Comparison of ENCODE assay signal across 8 cellular contexts in genomic region chr11:73647459-73648100, GRCh38. TPM values are rescaled to one million over a fixed set of nuclear protein-coding genes. Genes with fewer than 3 reads are reported as not detected.
A peak's percentile ranks its signal among the peaks of the same experiment; 100 is the strongest.
DNase-seq lines count a peak whose midpoint lies in the region.

No MANE protein-coding gene starts in this region.

- peaks cover 22% of the 10 kb centered on the region for H3K4me1 ChIP-seq in mononuclear cell (ENCODE audit: insufficient read depth, low read length)

- H3K27me3 ChIP-seq in mononuclear cell (ENCODE audit: insufficient read depth, low read length), result no peaks in the 10 kb centered on the region

- no peaks in the 10 kb centered on the region for H3K9me3 ChIP-seq in mononuclear cell (ENCODE audit: low read depth, low read length)

- DNase-seq in ACHN, result peak; percentile 88
- DNase-seq in GM19240 (ENCODE audit: insufficient read length, low spot score), result peak; percentile 90
- peak; percentile 82 for DNase-seq in HPDE6-E6E7 (ENCODE audit: extremely low spot score)
- peak; percentile 76 for DNase-seq in NOMO-1 treated with DMSO at 0.1 percent for 48 hours (lab: John Stamatoyannopoulos, UW; ENCODE audit: unreplicated experiment)
- DNase-seq in activated T-cell treated with anti-CD3 and anti-CD28 coated beads for 24 hours (ENCODE audit: low read depth), result peak; percentile 87
- DNase-seq in epidermal melanocyte (ENCODE audit: insufficient read length, low spot score), result peak; percentile 81
- DNase-seq in stimulated activated CD8-positive, alpha-beta memory T cell treated with anti-CD3 and anti-CD28 coated beads, Interleukin-4, amount 100 ng/mL, for 1 hour (ENCODE audit: low read depth in 2 of 2, low spot score in 1 of 2), result peak; percentile 70 to 87

- peak overlapping the region; percentile 17 for H3K4me3 ChIP-seq in mononuclear cell (ENCODE audit: low read length)

- in situ Hi-C loops in ACHN (cut with HindIII; ENCODE audit: low pct_ligation_motif_present, low pct_unique_long_range_greater_than_20kb, low sequenced_read_pairs), result no loop called here

RNA-seq across cellular contexts. Expression of gene PLEKHB1, which starts 1.2 kb away (rescaled TPM):
- total RNA-seq in mononuclear cell, result 15.3 TPM

RNA-seq across cellular contexts. Expression of gene FAM168A, which starts 49.7 kb away (rescaled TPM):
- 13.2 TPM for total RNA-seq in mononuclear cell

Comparison
In these comparisons a context has a peak if more than half of its experiments do, and no peak if none do; other contexts are left out.
1. Peak in every context shown above with its lines: DNase-seq and H3K4me3 ChIP-seq.